In genomic region chr16:50313596-50314483, GRCh38 we compare ENCODE assay signal across 10 cellular contexts. TPM values are rescaled to one million over a fixed set of nuclear protein-coding genes. Genes with fewer than 3 reads are reported as not detected.
A peak's percentile ranks its signal among the peaks of the same experiment; 100 is the strongest.
DNase-seq lines count a peak whose midpoint lies in the region; ATAC-seq, FAIRE-seq and TF ChIP-seq lines count a peak whose summit lies in the region.
"Had no signal": no experiment of that assay in that cellular context is flagged by ENCODE, and none has a peak within 500 bp of the region (broad histone marks: within the 10 kb centered on the region; RNA-seq: fewer than 3 reads in every experiment).

No MANE protein-coding gene starts in this region.

- TF ChIP-seq CTCF in HepG2 (CRISPR knock-in tag; IDR thresholded peaks at IDR 0.05), result 0 out of 2 replicates have a peak, but pooled peaks have one; percentile 16
- no peak for TF ChIP-seq CTCF in colonic mucosa (IDR thresholded peaks at IDR 0.05)

- H4K20me1 ChIP-seq in HepG2 (ENCODE audit: insufficient read depth, low read length), result no peaks in the 10 kb centered on the region

- H3K4me1 Mint-ChIP-seq in stimulated activated effector memory CD8-positive, alpha-beta T cell treated with anti-CD3 and anti-CD28 coated beads, Interleukin-12 subunit alpha, Interleukin-12 subunit beta, amount 100 ng/mL, for 72 hours, result peaks cover 21% of the 10 kb centered on the region

- peaks cover 15% of the 10 kb centered on the region for H3K4me1 ChIP-seq in adipocyte (ENCODE audit: control insufficient read depth, insufficient read depth, low read length)
- peaks cover 60% of the 10 kb centered on the region for H3K4me1 ChIP-seq in HepG2 (ENCODE audit: insufficient read depth, low read length)
- no peaks in the 10 kb centered on the region for H3K4me1 ChIP-seq in colonic mucosa

- H3K36me3 ChIP-seq in adipocyte (ENCODE audit: control insufficient read depth, insufficient read depth, low read length, severe bottlenecking), result peaks cover 42% of the 10 kb centered on the region
- H3K36me3 ChIP-seq in HepG2 (replicated peaks in 1 of 2; ENCODE audit: control insufficient read depth in 1 of 2, insufficient read depth in 2 of 2, low read length in 2 of 2), result peaks cover 22 to 38% of the 10 kb centered on the region in 2 experiments
- no peaks in the 10 kb centered on the region for H3K36me3 ChIP-seq in colonic mucosa

- in situ Hi-C loops in HepG2 (cut with HindIII; ENCODE audit: extremely low pct_ligation_motif_present, low pct_unique_long_range_greater_than_20kb), result no loop called here

- no peak for TF ChIP-seq RAD21 in HepG2 (CRISPR knock-in tag; IDR thresholded peaks at IDR 0.05)

- peak overlapping the region; percentile 91 for H3K27ac Mint-ChIP-seq in stimulated activated effector memory CD8-positive, alpha-beta T cell treated with anti-CD3 and anti-CD28 coated beads, Interleukin-12 subunit alpha, Interleukin-12 subunit beta, amount 100 ng/mL, for 72 hours

- TF ChIP-seq EP300 in HepG2 (IDR thresholded peaks at IDR 0.05; ENCODE audit: low read depth in 2 of 2, low read length in 2 of 2), result peak in 1 of 2 experiments; percentile 51; a peak in 1 of 4 replicates
- peak; percentile 87 for TF ChIP-seq EP300 in HepG2 (CRISPR knock-in tag; IDR thresholded peaks at IDR 0.05; ENCODE audit: borderline replicate concordance)

- H3K9me3 Mint-ChIP-seq in stimulated activated effector memory CD8-positive, alpha-beta T cell treated with anti-CD3 and anti-CD28 coated beads, Interleukin-12 subunit alpha, Interleukin-12 subunit beta, amount 100 ng/mL, for 72 hours, result no peaks in the 10 kb centered on the region

- H3K27me3 ChIP-seq in adipocyte (replicated peaks; ENCODE audit: control insufficient read depth, insufficient read depth, low read length), result no peaks in the 10 kb centered on the region
- peaks cover 0 to 5% of the 10 kb centered on the region in 2 experiments; a peak in 1 of 5 replicates for H3K27me3 ChIP-seq in HepG2 (ENCODE audit: control insufficient read depth in 1 of 2, insufficient read depth in 2 of 2, low read length in 2 of 2)
- no peaks in the 10 kb centered on the region for H3K27me3 ChIP-seq in colonic mucosa

- no peak overlapping the region for H3K4me3 Mint-ChIP-seq in stimulated activated effector memory CD8-positive, alpha-beta T cell treated with anti-CD3 and anti-CD28 coated beads, Interleukin-12 subunit alpha, Interleukin-12 subunit beta, amount 100 ng/mL, for 72 hours

- H2AFZ ChIP-seq in HepG2 (ENCODE audit: low read length), result no peak overlapping the region

- no peak overlapping the region for H3K4me2 ChIP-seq in HepG2 (ENCODE audit: low read depth, low read length)

- H3K79me2 ChIP-seq in HepG2 (ENCODE audit: insufficient read depth, low read length), result no peaks in the 10 kb centered on the region

- WGBS in HepG2 (ENCODE audit: low lambda C conversion rate), result 87% methylated on average over 31 of the region's 31 CpGs

- ATAC-seq in HepG2 (peak; percentile 42), HG03175 (IDR thresholded peaks at IDR 0.05; ENCODE audit: unreplicated experiment) (no peak), GM18867 (IDR thresholded peaks at IDR 0.05; ENCODE audit: unreplicated experiment) (no peak)
- ATAC-seq in stimulated activated effector memory CD8-positive, alpha-beta T cell treated with anti-CD3 and anti-CD28 coated beads, Interleukin-12 subunit alpha, Interleukin-12 subunit beta, amount 100 ng/mL, for 72 hours, result peak; percentile 68

- H3K27ac ChIP-seq in HepG2 (ENCODE audit: extremely low read length, insufficient read depth, low read length), result peak overlapping the region; percentile 55
- no peak overlapping the region for H3K27ac ChIP-seq in colonic mucosa
- H3K27ac ChIP-seq: thoracic aorta had no signal

- no TSS peak for BruUV-seq in HepG2 (replicated peaks; lab: Mats Ljungman, UMichigan)

- H3K4me3 ChIP-seq in adipocyte (ENCODE audit: low read length) (no peak overlapping the region), HepG2 (replicated peaks in 1 of 3; ENCODE audit: insufficient read depth in 1 of 3, low read depth in 2 of 3, low read length in 3 of 3) (no peak overlapping the region), colonic mucosa (no peak overlapping the region)
- H3K4me3 ChIP-seq: thoracic aorta had no signal

- intact Hi-C loops in HepG2 (cut with micrococcal nuclease; ENCODE audit: unreplicated experiment), result no loop called here
- intact Hi-C loops in colonic mucosa (cut with DNase I), result no loop called here

- H3K9ac ChIP-seq in adipocyte (ENCODE audit: low read length) (peak overlapping the region; percentile 15), HepG2 (ENCODE audit: insufficient read depth, low read depth, low read length) (no peak overlapping the region), colonic mucosa (ENCODE audit: low read depth in 2 of 2, low read length in 2 of 2) (no peak overlapping the region)

- no peaks in the 10 kb centered on the region for H3K9me3 ChIP-seq in adipocyte (ENCODE audit: control insufficient read depth, low read length)
- H3K9me3 ChIP-seq in HepG2 (ENCODE audit: low read length), result no peaks in the 10 kb centered on the region
- no peaks in the 10 kb centered on the region for H3K9me3 ChIP-seq in colonic mucosa
- H3K9me3 ChIP-seq: thoracic aorta had no signal

- H3K36me3 Mint-ChIP-seq in stimulated activated effector memory CD8-positive, alpha-beta T cell treated with anti-CD3 and anti-CD28 coated beads, Interleukin-12 subunit alpha, Interleukin-12 subunit beta, amount 100 ng/mL, for 72 hours, result peaks cover 99% of the 10 kb centered on the region

- DNase-seq in adipocyte (ENCODE audit: low read depth) (no peak), HepG2 (ENCODE audit: low spot score) (peak; percentile 95), NCI-H1105 treated with DMSO at 0.1 percent for 48 hours (lab: John Stamatoyannopoulos, UW) (no peak), colonic mucosa (no peak)
- DNase-seq in stimulated activated effector memory CD8-positive, alpha-beta T cell treated with anti-CD3 and anti-CD28 coated beads, Interleukin-12 subunit alpha, Interleukin-12 subunit beta, amount 100 ng/mL, for 72 hours (ENCODE audit: low spot score in 2 of 2), result no peak

- CTCF ChIA-PET in HepG2 (lab: Yijun Ruan, JAX; ENCODE audit: low intra/inter-chr PET ratio, low total read pairs), result interaction anchor here (1.0 kb wide), 1 partner anchor 48 kb away, joined by 3 read pairs; the partner anchor contains the start of gene ADCY7

- FAIRE-seq in HepG2 (lab: Jason Lieb, UNC), result peak; percentile 93
- FAIRE-seq: endometrium had no signal

- no peak for TF ChIP-seq POLR2A in HepG2 (IDR thresholded peaks at IDR 0.05; ENCODE audit: insufficient read depth in 1 of 2, low read depth in 2 of 2, low read length in 2 of 2)

- POLR2A ChIA-PET in HepG2 (lab: Yijun Ruan, JAX), result interaction anchor here (0.7 to 1.2 kb wide), 3 partner anchors 10 to 40 kb away, joined by 3 to 5 read pairs (median 3); no protein-coding TSS in a partner anchor

RNA-seq across cellular contexts. Expression of gene ADCY7, which starts 47.5 kb away (rescaled TPM):
- polyA plus RNA-seq in PFSK-1 (2012; ENCODE audit: insufficient read length, low read depth), result 28.8 TPM
- total RNA-seq in HepG2 (2016; rRNA removed; fragmentation: Illumina TruSeq; extraction: Trizol) (2.3 and 4.3 TPM in 2 replicates), colonic mucosa (10 to 100 TPM; 15.8 to 19.2 TPM)
- total RNA-seq in HepG2 (2016; cell fraction: cytosol; rRNA removed; fragmentation: Illumina TruSeq; extraction: Trizol; ENCODE audit: low read depth), result 0.51 and 1.3 TPM in 2 replicates
- total RNA-seq in HepG2 (2016; cell fraction: insoluble cytoplasmic fraction; rRNA removed; fragmentation: Illumina TruSeq; extraction: Trizol), result 2.5 and 4.5 TPM in 2 replicates
- 1.1 and 1.8 TPM in 2 replicates for total RNA-seq in HepG2 (2016; cell fraction: membrane; rRNA removed; fragmentation: Illumina TruSeq; extraction: Trizol)
- 3.9 and 5.9 TPM in 2 replicates for total RNA-seq in HepG2 (2016; cell fraction: nucleus; rRNA removed; fragmentation: Illumina TruSeq; extraction: Trizol)
- polyA plus RNA-seq in HepG2 (2011; rRNA removed), result 2.2 and 3.7 TPM in 2 replicates
- polyA plus RNA-seq in HepG2 (2011; cell fraction: cytosol; rRNA removed), result 1.2 and 1.5 TPM in 2 replicates
- 14.6 and 16.9 TPM in 2 replicates for polyA plus RNA-seq in HepG2 (2011; cell fraction: nucleus; rRNA removed)
- 1.7 and 3.0 TPM in 2 replicates for polyA plus RNA-seq in HepG2 (2012)
- polyA plus RNA-seq in HepG2 (2016; cell fraction: cytosol; fragmentation: Illumina TruSeq; extraction: Trizol; ENCODE audit: low read depth), result 0.17 and 0.38 TPM in 2 replicates
- polyA plus RNA-seq in HepG2 (2016; cell fraction: insoluble cytoplasmic fraction; fragmentation: Illumina TruSeq; extraction: Trizol; ENCODE audit: low read depth), result 1.2 and 1.4 TPM in 2 replicates
- polyA plus RNA-seq in HepG2 (2016; cell fraction: membrane; fragmentation: Illumina TruSeq; extraction: Trizol; ENCODE audit: low read depth), result 0.44 and 0.47 TPM in 2 replicates
- 6.9 and 8.7 TPM in 2 replicates for polyA plus RNA-seq in HepG2 (2016; cell fraction: nucleus; fragmentation: Illumina TruSeq; extraction: Trizol; ENCODE audit: insufficient read depth, low read depth)
- polyA minus RNA-seq in HepG2 (2011; rRNA and poly(A)+ RNA removed; ENCODE audit: low replicate concordance), result 17.5 and 40.6 TPM in 2 replicates
- 2.0 and 5.5 TPM in 2 replicates for polyA minus RNA-seq in HepG2 (2011; cell fraction: cytosol; rRNA and poly(A)+ RNA removed)
- 9.0 and 10.2 TPM in 2 replicates for polyA minus RNA-seq in HepG2 (2011; cell fraction: nucleus; rRNA and poly(A)+ RNA removed)

RNA-seq across cellular contexts. Expression of gene BRD7, which starts 54.9 kb away (rescaled TPM):
- 25.3 TPM for polyA plus RNA-seq in PFSK-1 (2012; ENCODE audit: insufficient read length, low read depth)
- total RNA-seq in HepG2 (2016; rRNA removed; fragmentation: Illumina TruSeq; extraction: Trizol) (149 and 169 TPM in 2 replicates), colonic mucosa (10 to 100 TPM; 69.9 to 76.3 TPM)
- total RNA-seq in HepG2 (2016; cell fraction: cytosol; rRNA removed; fragmentation: Illumina TruSeq; extraction: Trizol; ENCODE audit: low read depth), result 102 and 109 TPM in 2 replicates
- 149 and 160 TPM in 2 replicates for total RNA-seq in HepG2 (2016; cell fraction: insoluble cytoplasmic fraction; rRNA removed; fragmentation: Illumina TruSeq; extraction: Trizol)
- 211 and 234 TPM in 2 replicates for total RNA-seq in HepG2 (2016; cell fraction: membrane; rRNA removed; fragmentation: Illumina TruSeq; extraction: Trizol)
- 80.9 and 96.6 TPM in 2 replicates for total RNA-seq in HepG2 (2016; cell fraction: nucleus; rRNA removed; fragmentation: Illumina TruSeq; extraction: Trizol)
- 68.3 and 82.3 TPM in 2 replicates for polyA plus RNA-seq in HepG2 (2011; rRNA removed)
- 30.2 and 39.5 TPM in 2 replicates for polyA plus RNA-seq in HepG2 (2011; cell fraction: cytosol; rRNA removed)
- 39.2 and 41.3 TPM in 2 replicates for polyA plus RNA-seq in HepG2 (2011; cell fraction: nucleus; rRNA removed)
- 76.6 and 93.4 TPM in 2 replicates for polyA plus RNA-seq in HepG2 (2012)
- polyA plus RNA-seq in HepG2 (2016; cell fraction: cytosol; fragmentation: Illumina TruSeq; extraction: Trizol; ENCODE audit: low read depth), result 116 and 129 TPM in 2 replicates
- polyA plus RNA-seq in HepG2 (2016; cell fraction: insoluble cytoplasmic fraction; fragmentation: Illumina TruSeq; extraction: Trizol; ENCODE audit: low read depth), result 172 and 183 TPM in 2 replicates
- polyA plus RNA-seq in HepG2 (2016; cell fraction: membrane; fragmentation: Illumina TruSeq; extraction: Trizol; ENCODE audit: low read depth), result 185 and 200 TPM in 2 replicates
- polyA plus RNA-seq in HepG2 (2016; cell fraction: nucleus; fragmentation: Illumina TruSeq; extraction: Trizol; ENCODE audit: insufficient read depth, low read depth), result 132 and 135 TPM in 2 replicates
- 44.7 and 45.9 TPM in 2 replicates for polyA minus RNA-seq in HepG2 (2011; rRNA and poly(A)+ RNA removed; ENCODE audit: low replicate concordance)
- 31.4 and 39.7 TPM in 2 replicates for polyA minus RNA-seq in HepG2 (2011; cell fraction: cytosol; rRNA and poly(A)+ RNA removed)
- 67.1 and 72.9 TPM in 2 replicates for polyA minus RNA-seq in HepG2 (2011; cell fraction: nucleus; rRNA and poly(A)+ RNA removed)

Comparison
In these comparisons a context has a peak if more than half of its experiments do, and no peak if none do; other contexts are left out.
1. ATAC-seq: peak in HepG2 (single experiment) and stimulated activated effector memory CD8-positive, alpha-beta T cell treated with anti-CD3 and anti-CD28 coated beads, Interleukin-12 subunit alpha, Interleukin-12 subunit beta, amount 100 ng/mL, for 72 hours (single experiment); none in HG03175 (single experiment) and GM18867 (single experiment).